24 cellular contexts compared by ENCODE assay signal in genomic region chr22:28936200-28936599, GRCh38.
"Had no signal": no experiment of that assay in that cellular context is flagged by ENCODE, and none has a peak within 500 bp of the region (broad histone marks: within the 10 kb centered on the region; RNA-seq: fewer than 3 reads in every experiment).

No MANE protein-coding gene starts in this region.

- H3K4me3 Mint-ChIP-seq: activated B cell treated with CpG ODN at 0.5 μM for 24 hours; activated CD4-positive, alpha-beta memory T cell treated with anti-CD3 and anti-CD28 coated beads for 36 hours; activated CD4-positive, alpha-beta T cell treated with anti-CD3 and anti-CD28 coated beads, Interleukin-2, amount 10 ng/mL, durations not matched to agents 7 days and 5 days; activated naive CD8-positive, alpha-beta T cell; activated T-cell treated with anti-CD3 and anti-CD28 coated beads, Interleukin-2, amount 50 U/mL, for 4 hours; T-helper 1 cell treated with Interleukin-12 subunit alpha and Interleukin-12 subunit beta and Interleukin-4 antibody, amounts not matched to agents 30 μg/mL and 1 μg/mL, for 36 hours had no signal

- H3K4me3 ChIP-seq: K562, Peyer's patch, SJSA1 had no signal

- H3K9me3 Mint-ChIP-seq: activated B cell treated with CpG ODN at 0.5 μM for 24 hours; activated CD4-positive, alpha-beta memory T cell treated with anti-CD3 and anti-CD28 coated beads for 36 hours; activated CD4-positive, alpha-beta T cell treated with anti-CD3 and anti-CD28 coated beads, Interleukin-2, amount 10 ng/mL, durations not matched to agents 7 days and 5 days; activated T-cell treated with anti-CD3 and anti-CD28 coated beads, Interleukin-2, amount 50 U/mL, for 4 hours; T-helper 1 cell treated with Interleukin-12 subunit alpha and Interleukin-12 subunit beta and Interleukin-4 antibody, amounts not matched to agents 30 μg/mL and 1 μg/mL, for 36 hours had no signal

- FAIRE-seq: K562 had no signal

- H3K4me1 ChIP-seq: SJSA1 had no signal

- H3K27ac Mint-ChIP-seq: activated B cell treated with CpG ODN at 0.5 μM for 24 hours; activated CD4-positive, alpha-beta memory T cell treated with anti-CD3 and anti-CD28 coated beads for 36 hours; activated CD4-positive, alpha-beta T cell treated with anti-CD3 and anti-CD28 coated beads, Interleukin-2, amount 10 ng/mL, durations not matched to agents 7 days and 5 days; activated naive CD8-positive, alpha-beta T cell; T-helper 1 cell treated with Interleukin-12 subunit alpha and Interleukin-12 subunit beta and Interleukin-4 antibody, amounts not matched to agents 30 μg/mL and 1 μg/mL, for 36 hours had no signal

- H3K27me3 ChIP-seq: Peyer's patch, SJSA1 had no signal

- H3K27ac ChIP-seq: Peyer's patch, RWPE1, SJSA1 had no signal

- DNase-seq: activated B cell treated with CpG ODN at 0.5 μM for 24 hours; activated CD4-positive, alpha-beta memory T cell treated with anti-CD3 and anti-CD28 coated beads for 36 hours; activated CD4-positive, alpha-beta T cell treated with anti-CD3 and anti-CD28 coated beads for 1 hour; activated CD4-positive, alpha-beta T cell treated with anti-CD3 and anti-CD28 coated beads, Interleukin-2, amount 10 ng/mL, durations not matched to agents 7 days and 5 days; activated CD8-positive, alpha-beta memory T cell treated with anti-CD3 and anti-CD28 coated beads for 24 hours; activated effector memory CD4-positive, alpha-beta T cell treated with anti-CD3 and anti-CD28 coated beads, Interleukin-2, amount 50 U/mL, for 16 hours; activated naive CD4-positive, alpha-beta T cell treated with Interleukin-2 at 50 U/mL for 16 hours; activated T-cell treated with anti-CD3 and anti-CD28 coated beads, Interleukin-2, amount 50 U/mL, for 4 hours; amygdala; caudate nucleus; MM.1S; NCI-H1105 treated with DMSO at 0.1 percent for 48 hours; NCI-H1436 treated with DMSO at 0.1 percent for 48 hours; NCI-H187; NCI-H2081; NCI-H510A treated with DMSO at 0.1 percent for 48 hours; NK-92 treated with Interleukin-12 subunit alpha and Interleukin-12 subunit beta, amount 100 ng/mL, for 24 hours; Peyer's patch; SHP77 had no signal

- H3K9me3 ChIP-seq: Peyer's patch, SJSA1 had no signal

- H3K36me3 Mint-ChIP-seq: activated CD4-positive, alpha-beta memory T cell treated with anti-CD3 and anti-CD28 coated beads for 36 hours; activated naive CD8-positive, alpha-beta T cell had no signal

- H3K4me1 Mint-ChIP-seq: activated B cell treated with CpG ODN at 0.5 μM for 24 hours; activated CD4-positive, alpha-beta T cell treated with anti-CD3 and anti-CD28 coated beads, Interleukin-2, amount 10 ng/mL, durations not matched to agents 7 days and 5 days had no signal

- H3K36me3 ChIP-seq: Peyer's patch, SJSA1 had no signal
